ENCODE assay signal across 8 cellular contexts in genomic region chr4:121824171-121824527, GRCh38. TPM values are rescaled to one million over a fixed set of nuclear protein-coding genes. Genes with fewer than 3 reads are reported as not detected.
DNase-seq lines count a peak whose midpoint lies in the region; ATAC-seq, FAIRE-seq and TF ChIP-seq lines count a peak whose summit lies in the region.

No MANE protein-coding gene starts in this region.

- H4K20me1 ChIP-seq in endothelial cell of umbilical vein (replicated peaks; ENCODE audit: control insufficient read depth, extremely low read depth, insufficient read depth, low read length): no peaks in the 10 kb centered on the region

- TSS peak; percentile 91 for BruUV-seq in endothelial cell of umbilical vein (replicated peaks; lab: Mats Ljungman, UMichigan)

- FAIRE-seq in endothelial cell of umbilical vein (lab: Jason Lieb, UNC) (no peak), urothelium cell line (lab: Jason Lieb, UNC) (no peak)

- WGBS in prostate gland: 5% methylated on average over 8 of the region's 8 CpGs

- H3K9me3 ChIP-seq in MG63 (no peaks in the 10 kb centered on the region), endothelial cell of umbilical vein (replicated peaks; ENCODE audit: control insufficient read depth, insufficient read depth, low read length) (no peaks in the 10 kb centered on the region), prostate gland (no peaks in the 10 kb centered on the region)

- H3K27ac ChIP-seq in endothelial cell of umbilical vein (ENCODE audit: insufficient read depth, low read depth, low read length) (peak overlapping the region; percentile 64), prostate gland (peak overlapping the region; percentile 67 to 69)

- H2AFZ ChIP-seq in endothelial cell of umbilical vein (ENCODE audit: low read depth, low read length): peak overlapping the region; percentile 96

- dilution Hi-C loops in endothelial cell of umbilical vein (cut with MboI; ENCODE audit: extremely low pct_ligation_motif_present, low sequenced_read_pairs): no loop called here

- POLR2A ChIA-PET in endothelial cell of umbilical vein (lab: Charles Lee): no interaction called here

- H3K4me3 ChIP-seq in MG63 (peak overlapping the region; percentile 89), endothelial cell of umbilical vein (replicated peaks in 1 of 3; ENCODE audit: insufficient read depth in 1 of 3, low read depth in 1 of 3, low read length in 3 of 3) (peak overlapping the region; percentile 86 to 96 (median 86)), prostate gland (peak overlapping the region; percentile 44 to 49)

- no peaks in the 10 kb centered on the region for H3K9me1 ChIP-seq in endothelial cell of umbilical vein (replicated peaks; ENCODE audit: control insufficient read depth, extremely low read depth, insufficient read depth, low read length)

- CTCF ChIA-PET in endothelial cell of umbilical vein (lab: Charles Lee): interaction anchor here (0.8 to 1.6 kb wide), 4 partner anchors 12 to 453 kb away, joined by 4 to 6 read pairs (median 4); partner anchors contain the start of genes BBS7 and EXOSC9

- H3K36me3 ChIP-seq in MG63 (peaks cover 51% of the 10 kb centered on the region), endothelial cell of umbilical vein (ENCODE audit: control insufficient read depth in 2 of 2, extremely low read depth in 1 of 2, insufficient read depth in 2 of 2, low read length in 2 of 2) (peaks cover 0 to 8% of the 10 kb centered on the region in 2 experiments), prostate gland (no peaks in the 10 kb centered on the region)

- H3K27me3 ChIP-seq in MG63: no peaks in the 10 kb centered on the region
- H3K27me3 ChIP-seq in endothelial cell of umbilical vein (ENCODE audit: control insufficient read depth in 2 of 2, insufficient read depth in 2 of 2, low read length in 2 of 2): no peaks in the 10 kb centered on the region
- H3K27me3 ChIP-seq in prostate gland (replicated peaks; ENCODE audit: insufficient read depth): no peaks in the 10 kb centered on the region

- H3K9ac ChIP-seq in endothelial cell of umbilical vein (replicated peaks; ENCODE audit: extremely low read depth, insufficient read depth, low read length): peak overlapping the region; percentile 90

- H3K4me2 ChIP-seq in endothelial cell of umbilical vein (ENCODE audit: insufficient read depth, low read length): peak overlapping the region; percentile 97

- H3K79me2 ChIP-seq in endothelial cell of umbilical vein (ENCODE audit: control insufficient read depth, insufficient read depth, low read length): peaks cover 41% of the 10 kb centered on the region

- intact Hi-C loops in endothelial cell of umbilical vein (cut with micrococcal nuclease) (loop anchor here (1.0 to 5.0 kb wide), 2 partner anchors 46 to 753 kb away; partner anchors contain the start of gene BBS7), prostate gland (cut with DNase I) (no loop called here)

- H3K4me1 ChIP-seq in endothelial cell of umbilical vein (ENCODE audit: control insufficient read depth, extremely low read depth, insufficient read depth, low read length) (peaks cover 27% of the 10 kb centered on the region), prostate gland (replicated peaks) (peaks cover 4% of the 10 kb centered on the region)

- ATAC-seq in GM18505 (IDR thresholded peaks at IDR 0.05; ENCODE audit: unreplicated experiment) (peak; percentile 1), HG03565 (IDR thresholded peaks at IDR 0.05; ENCODE audit: unreplicated experiment) (no peak)

- TF ChIP-seq POLR2A in GM18505 (IDR thresholded peaks at IDR 0.05; ENCODE audit: borderline replicate concordance, extremely low read depth, insufficient read depth, insufficient read length): no peak
- no peak for TF ChIP-seq POLR2A in endothelial cell of umbilical vein (IDR thresholded peaks at IDR 0.05; ENCODE audit: low read depth, low read length)
- TF ChIP-seq POLR2A in prostate gland (IDR thresholded peaks at IDR 0.05): peak; percentile 19

- TF ChIP-seq CTCF in endothelial cell of umbilical vein (IDR thresholded peaks at IDR 0.05; ENCODE audit: extremely low read depth in 1 of 2, insufficient read depth in 1 of 2, low read depth in 1 of 2, low read length in 2 of 2) (no peak), prostate gland (IDR thresholded peaks at IDR 0.05) (no peak), GM20000 (IDR thresholded peaks at IDR 0.05; ENCODE audit: extremely low read depth, missing control alignments) (no peak)

- DNase-seq in MG63 (no peak), endothelial cell of umbilical vein (ENCODE audit: low read depth, low spot score) (no peak), prostate gland (ENCODE audit: low spot score) (no peak), GM20000 (ENCODE audit: low spot score) (no peak), urothelium cell line (ENCODE audit: low spot score) (no peak)
- DNase-seq in activated CD4-positive, CD25-positive, alpha-beta regulatory T cell (lab: John Stamatoyannopoulos, UW): no peak

TF ChIP-seq in endothelial cell of umbilical vein, 7 proteins besides CTCF, POLR2A, EP300 and RAD21:
- TF ChIP-seq GATA2 (IDR thresholded peaks at IDR 0.05; ENCODE audit: insufficient read depth, insufficient read length, low read depth, low read length) (no peak), EZH2 (IDR thresholded peaks at IDR 0.05; ENCODE audit: borderline replicate concordance, low read depth, low read length, severe bottlenecking) (no peak), FOS (IDR thresholded peaks at IDR 0.05; ENCODE audit: borderline replicate concordance, insufficient read depth, low read length) (no peak), POLR2AphosphoS5 (IDR thresholded peaks at IDR 0.05; ENCODE audit: insufficient read depth, low read depth, low read length) (no peak), JUN (IDR thresholded peaks at IDR 0.05; ENCODE audit: borderline replicate concordance, insufficient read depth, insufficient read length, low read depth) (no peak), MYC (IDR thresholded peaks at IDR 0.05; ENCODE audit: low read depth, low read length) (no peak)
- TF ChIP-seq, protein P1, sequence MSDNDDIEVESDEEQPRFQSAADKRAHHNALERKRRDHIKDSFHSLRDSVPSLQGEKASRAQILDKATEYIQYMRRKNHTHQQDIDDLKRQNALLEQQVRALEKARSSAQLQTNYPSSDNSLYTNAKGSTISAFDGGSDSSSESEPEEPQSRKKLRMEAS (IDR thresholded peaks at IDR 0.05; ENCODE audit: insufficient read depth, insufficient read length): no peak
TF ChIP-seq in endothelial cell of umbilical vein: peak in this region for 0.

RNA-seq across cellular contexts. Expression of gene CCNA2, which starts 0.5 kb away (rescaled TPM):
- 140 and 157 TPM in 2 replicates for total RNA-seq in MG63 (2014; rRNA removed; shearing (Covaris generic); ENCODE audit: low replicate concordance)
- total RNA-seq in endothelial cell of umbilical vein (63.1 and 65.4 TPM in 2 replicates), prostate gland (1 to 10 TPM; 3.5 to 4.1 TPM)
- 23.3 and 23.7 TPM in 2 replicates for polyA plus RNA-seq in endothelial cell of umbilical vein
- 40.7 and 43.4 TPM in 2 replicates for polyA plus RNA-seq in endothelial cell of umbilical vein (2011; cell fraction: cytosol; rRNA removed)
- 20.2 and 30.0 TPM in 2 replicates for polyA plus RNA-seq in endothelial cell of umbilical vein (2011; cell fraction: nucleus; rRNA removed)
- 16.8 and 45.8 TPM in 2 replicates for polyA plus RNA-seq in endothelial cell of umbilical vein (2012)
- 25.1 and 29.4 TPM in 2 replicates for polyA minus RNA-seq in endothelial cell of umbilical vein
- polyA minus RNA-seq in endothelial cell of umbilical vein (2011; cell fraction: cytosol; rRNA and poly(A)+ RNA removed): 56.2 TPM
- 11.6 and 19.5 TPM in 2 replicates for polyA minus RNA-seq in endothelial cell of umbilical vein (2011; cell fraction: nucleus; rRNA and poly(A)+ RNA removed)

RNA-seq across cellular contexts. Expression of gene EXOSC9, which starts 23.0 kb away (rescaled TPM):
- 69.5 and 76.5 TPM in 2 replicates for total RNA-seq in MG63 (2014; rRNA removed; shearing (Covaris generic); ENCODE audit: low replicate concordance)
- total RNA-seq in endothelial cell of umbilical vein (46.3 and 47.2 TPM in 2 replicates), prostate gland (10 to 100 TPM; 17.1 to 40.1 TPM)
- polyA plus RNA-seq in endothelial cell of umbilical vein: 14.1 and 19.0 TPM in 2 replicates
- polyA plus RNA-seq in endothelial cell of umbilical vein (2011; cell fraction: cytosol; rRNA removed): 28.7 and 31.9 TPM in 2 replicates
- polyA plus RNA-seq in endothelial cell of umbilical vein (2011; cell fraction: nucleus; rRNA removed): 37.7 and 57.3 TPM in 2 replicates
- polyA plus RNA-seq in endothelial cell of umbilical vein (2012): 33.5 and 50.3 TPM in 2 replicates
- 37.0 and 40.5 TPM in 2 replicates for polyA minus RNA-seq in endothelial cell of umbilical vein
- 18.7 TPM for polyA minus RNA-seq in endothelial cell of umbilical vein (2011; cell fraction: cytosol; rRNA and poly(A)+ RNA removed)
- 30.4 and 40.4 TPM in 2 replicates for polyA minus RNA-seq in endothelial cell of umbilical vein (2011; cell fraction: nucleus; rRNA and poly(A)+ RNA removed)

RNA-seq across cellular contexts. Expression of gene BBS7, which starts 46.1 kb away (rescaled TPM):
- total RNA-seq in MG63 (2014; rRNA removed; shearing (Covaris generic); ENCODE audit: low replicate concordance): 2.6 and 8.1 TPM in 2 replicates
- total RNA-seq in endothelial cell of umbilical vein (20.0 and 22.2 TPM in 2 replicates), prostate gland (10 to 100 TPM; 10.1 to 17.1 TPM)
- 13.4 and 21.7 TPM in 2 replicates for polyA plus RNA-seq in endothelial cell of umbilical vein
- 23.5 and 28.3 TPM in 2 replicates for polyA plus RNA-seq in endothelial cell of umbilical vein (2011; cell fraction: cytosol; rRNA removed)
- 21.9 and 26.3 TPM in 2 replicates for polyA plus RNA-seq in endothelial cell of umbilical vein (2011; cell fraction: nucleus; rRNA removed)
- polyA plus RNA-seq in endothelial cell of umbilical vein (2012): 15.9 and 21.9 TPM in 2 replicates
- 9.0 and 13.7 TPM in 2 replicates for polyA minus RNA-seq in endothelial cell of umbilical vein
- polyA minus RNA-seq in endothelial cell of umbilical vein (2011; cell fraction: cytosol; rRNA and poly(A)+ RNA removed): 14.1 TPM
- polyA minus RNA-seq in endothelial cell of umbilical vein (2011; cell fraction: nucleus; rRNA and poly(A)+ RNA removed): 12.3 and 12.6 TPM in 2 replicates

RNA-seq across cellular contexts. Expression of gene SMIM43, which starts 59.2 kb away (rescaled TPM):
- 2.2 and 3.4 TPM in 2 replicates for total RNA-seq in MG63 (2014; rRNA removed; shearing (Covaris generic); ENCODE audit: low replicate concordance)
- total RNA-seq in endothelial cell of umbilical vein (not detected in 2 replicates), prostate gland (not detected)
- polyA plus RNA-seq in endothelial cell of umbilical vein: 0.08 and 0.18 TPM in 2 replicates
- 0.04 and 0.10 TPM in 2 replicates for polyA plus RNA-seq in endothelial cell of umbilical vein (2011; cell fraction: cytosol; rRNA removed)
- 0.20 and 0.45 TPM in 2 replicates for polyA plus RNA-seq in endothelial cell of umbilical vein (2011; cell fraction: nucleus; rRNA removed)
- 0.18 TPM in 1 of 2 replicates, not detected in the other for polyA plus RNA-seq in endothelial cell of umbilical vein (2012)
- not detected in 2 replicates for polyA minus RNA-seq in endothelial cell of umbilical vein
- polyA minus RNA-seq in endothelial cell of umbilical vein (2011; cell fraction: cytosol; rRNA and poly(A)+ RNA removed): not detected
- not detected in 2 replicates for polyA minus RNA-seq in endothelial cell of umbilical vein (2011; cell fraction: nucleus; rRNA and poly(A)+ RNA removed)

Comparison
In these comparisons a context has a peak if more than half of its experiments do, and no peak if none do; other contexts are left out.
1. RNA of gene CCNA2, which starts 0.5 kb away (total RNA-seq): 140 to 157 TPM in MG63 and 63.1 to 65.4 TPM in endothelial cell of umbilical vein; 3.5 to 4.1 TPM in prostate gland; every median in the first group is over 10 times any median in the second.
2. Peak in every context shown above with its lines, with median percentiles within 50 percentile points of each other: H3K4me3 ChIP-seq.